22 cellular contexts compared by ENCODE assay signal in genomic region chr4:177447417-177448004, GRCh38. TPM values are rescaled to one million over a fixed set of nuclear protein-coding genes. Genes with fewer than 3 reads are reported as not detected.
DNase-seq lines count a peak whose midpoint lies in the region; ATAC-seq, FAIRE-seq and TF ChIP-seq lines count a peak whose summit lies in the region.
"Had no signal": no experiment of that assay in that cellular context is flagged by ENCODE, and none has a peak within 500 bp of the region (broad histone marks: within the 10 kb centered on the region; RNA-seq: fewer than 3 reads in every experiment).

No MANE protein-coding gene starts in this region.

- H3K27ac ChIP-seq in CD4-positive, CD25-positive, alpha-beta regulatory T cell (ENCODE audit: insufficient read depth, low read length, poor library complexity, severe bottlenecking): no peak overlapping the region
- H3K27ac ChIP-seq in HEK293 (ENCODE audit: extremely low read depth, low read depth, low read length) (no peak overlapping the region), suprapubic skin (no peak overlapping the region)
- H3K27ac ChIP-seq: Peyer's patch had no signal

- no peaks in the 10 kb centered on the region for H3K9me3 ChIP-seq in CD4-positive, CD25-positive, alpha-beta regulatory T cell (ENCODE audit: control insufficient read depth in 2 of 2, low read length in 2 of 2)
- H3K9me3 ChIP-seq in HEK293 (ENCODE audit: control insufficient read depth, insufficient read depth, low read depth, low read length) (no peaks in the 10 kb centered on the region), suprapubic skin (no peaks in the 10 kb centered on the region)
- H3K9me3 ChIP-seq: Peyer's patch had no signal

- no peak for DNase-seq in CD4-positive, CD25-positive, alpha-beta regulatory T cell
- DNase-seq in NCI-H69 (lab: John Stamatoyannopoulos, UW) (peak; percentile 52), frontal cortex (ENCODE audit: low spot score in 2 of 2) (no peak), T-helper 2 cell (no peak), suprapubic skin (ENCODE audit: low spot score in 2 of 2) (no peak), HCEC 1CT (no peak)
- DNase-seq: AML-193; C1 segment of cervical spinal cord; Calu3; CD8-positive, alpha-beta memory T cell; GOT3; MV-4-11; NCI-H1105 treated with DMSO at 0.1 percent for 48 hours; NCI-H1694; NCI-H2081; NCI-H2171; NCI-H345; NCI-H524; Peyer's patch had no signal

- peaks cover 3% of the 10 kb centered on the region for H3K36me3 Mint-ChIP-seq in CD4-positive, CD25-positive, alpha-beta regulatory T cell

- no peaks in the 10 kb centered on the region for H3K27me3 ChIP-seq in CD4-positive, CD25-positive, alpha-beta regulatory T cell (ENCODE audit: control insufficient read depth, insufficient read depth, low read length)
- no peaks in the 10 kb centered on the region for H3K27me3 ChIP-seq in suprapubic skin
- H3K27me3 ChIP-seq: Peyer's patch had no signal

- TF ChIP-seq POLR2A in suprapubic skin (IDR thresholded peaks at IDR 0.05): no peak

- H3K4me1 ChIP-seq in CD4-positive, CD25-positive, alpha-beta regulatory T cell (ENCODE audit: control insufficient read depth, insufficient read depth, low read length, poor library complexity, severe bottlenecking): peaks cover 15% of the 10 kb centered on the region
- H3K4me1 ChIP-seq in HEK293 (ENCODE audit: control insufficient read depth, insufficient read depth, low read length) (no peaks in the 10 kb centered on the region), suprapubic skin (peaks cover 6% of the 10 kb centered on the region)

- H3K4me3 ChIP-seq in CD4-positive, CD25-positive, alpha-beta regulatory T cell (ENCODE audit: low read depth, low read length): peak overlapping the region; percentile 8
- H3K4me3 ChIP-seq in HEK293 (ENCODE audit: low read depth, low read length) (no peak overlapping the region), suprapubic skin (no peak overlapping the region)
- H3K4me3 ChIP-seq: Peyer's patch had no signal

- no peak for TF ChIP-seq EP300 in suprapubic skin (IDR thresholded peaks at IDR 0.05)

- H3K27ac Mint-ChIP-seq in CD4-positive, CD25-positive, alpha-beta regulatory T cell: no peak overlapping the region
- H3K27ac Mint-ChIP-seq: T-helper 1 cell treated with Interleukin-12 subunit alpha and Interleukin-12 subunit beta and Interleukin-4 antibody, amounts not matched to agents 30 μg/mL and 1 μg/mL, for 36 hours had no signal

- peak overlapping the region in 2 of 4 donors; percentile 1 to 37 for H3K4me3 Mint-ChIP-seq in CD4-positive, CD25-positive, alpha-beta regulatory T cell
- H3K4me3 Mint-ChIP-seq: T-helper 1 cell treated with Interleukin-12 subunit alpha and Interleukin-12 subunit beta and Interleukin-4 antibody, amounts not matched to agents 30 μg/mL and 1 μg/mL, for 36 hours had no signal

- CTCF ChIA-PET in HEK293 (lab: Yijun Ruan, JAX): interaction anchor here (0.9 kb wide), 1 partner anchor 174 kb away, joined by 3 read pairs; no protein-coding TSS in a partner anchor

- POLR2A ChIA-PET in HEK293 (lab: Yijun Ruan, JAX): no interaction called here

- H3K9me3 Mint-ChIP-seq in CD4-positive, CD25-positive, alpha-beta regulatory T cell: peaks cover 0 to 3% (median 0%) of the 10 kb centered on the region in 7 donors
- H3K9me3 Mint-ChIP-seq: CD8-positive, alpha-beta memory T cell; T-helper 1 cell treated with Interleukin-12 subunit alpha and Interleukin-12 subunit beta and Interleukin-4 antibody, amounts not matched to agents 30 μg/mL and 1 μg/mL, for 36 hours had no signal

- ATAC-seq in CD4-positive, CD25-positive, alpha-beta regulatory T cell (ENCODE audit: low read depth in 2 of 2): no peak
- ATAC-seq: HCT116 had no signal

- no peak for TF ChIP-seq CTCF in HEK293 (tag by site-specific recombination; IDR thresholded peaks at IDR 0.05)
- no peak for TF ChIP-seq CTCF in suprapubic skin (IDR thresholded peaks at IDR 0.05)

- H3K27me3 Mint-ChIP-seq in CD4-positive, CD25-positive, alpha-beta regulatory T cell: no peaks in the 10 kb centered on the region
- H3K27me3 Mint-ChIP-seq: CD8-positive, alpha-beta memory T cell had no signal

- FAIRE-seq in frontal cortex (lab: Jason Lieb, UNC): peak; percentile 34

- 43% methylated on average over 1 of the region's 1 CpG for WGBS in suprapubic skin

- H3K36me3 ChIP-seq in CD4-positive, CD25-positive, alpha-beta regulatory T cell (ENCODE audit: control insufficient read depth, insufficient read depth, low read length): no peaks in the 10 kb centered on the region
- H3K36me3 ChIP-seq in HEK293 (ENCODE audit: control insufficient read depth in 2 of 2, insufficient read depth in 1 of 2, low read length in 2 of 2) (no peaks in the 10 kb centered on the region), suprapubic skin (no peaks in the 10 kb centered on the region)
- H3K36me3 ChIP-seq: Peyer's patch had no signal

- peaks cover 13 to 33% (median 25%) of the 10 kb centered on the region in 4 donors for H3K4me1 Mint-ChIP-seq in CD4-positive, CD25-positive, alpha-beta regulatory T cell

TF ChIP-seq in HEK293, 187 proteins besides CTCF, POLR2A, EP300 and RAD21:
- 0 out of 2 replicates have a peak, but pooled peaks have one; percentile 36 for TF ChIP-seq ZNF629 (tag by site-specific recombination; IDR thresholded peaks at IDR 0.05)
- TF ChIP-seq ZNF600 (tag by site-specific recombination; IDR thresholded peaks at IDR 0.05): no peak
- TF ChIP-seq ATF2 (tag by site-specific recombination; IDR thresholded peaks at IDR 0.05; ENCODE audit: low read depth): peak; percentile 87
- no peak for TF ChIP-seq ZBTB10 (tag by site-specific recombination; IDR thresholded peaks at IDR 0.05)
- TF ChIP-seq ZBTB1 (tag by site-specific recombination; IDR thresholded peaks at IDR 0.05): no peak
TF ChIP-seq in HEK293: peak in this region for 2.

RNA-seq across cellular contexts. Expression of gene AGA, which starts 5.3 kb away (rescaled TPM):
- total RNA-seq in CD4-positive, CD25-positive, alpha-beta regulatory T cell: 19.6 TPM
- 10 to 100 TPM; 22.3 to 51.5 (median 27.4) TPM for polyA plus RNA-seq in CD4-positive, CD25-positive, alpha-beta regulatory T cell
- total RNA-seq in frontal cortex: 8.2 TPM
- total RNA-seq in suprapubic skin: 10 to 100 TPM; 24.2 to 32.7 (median 27.4) TPM
